Comparison of ENCODE assay signal across 1 cellular context in genomic region chr19:49642488-49643035, GRCh38.
TF ChIP-seq lines count a peak whose summit lies in the region.

No MANE protein-coding gene starts in this region.

TF ChIP-seq in HepG2, 621 proteins besides CTCF, POLR2A, EP300 and RAD21:
- TF ChIP-seq ZNF761 (CRISPR knock-in tag; conservative IDR thresholded peaks at IDR 0.05) (no peak), KDM5A (IDR thresholded peaks at IDR 0.05; ENCODE audit: borderline replicate concordance, low read length) (peak; percentile 47), ZBTB44 (CRISPR knock-in tag; IDR thresholded peaks at IDR 0.05) (no peak), GLI4 (CRISPR knock-in tag; IDR thresholded peaks at IDR 0.05; ENCODE audit: borderline replicate concordance) (0 out of 2 replicates have a peak, but pooled peaks have one; percentile 28), KDM5B (CRISPR knock-in tag; IDR thresholded peaks at IDR 0.05; ENCODE audit: borderline replicate concordance) (no peak), ZNF710 (CRISPR knock-in tag; IDR thresholded peaks at IDR 0.05; ENCODE audit: borderline replicate concordance) (0 out of 2 replicates have a peak, but pooled peaks have one; percentile 4), ZNF30 (CRISPR knock-in tag; IDR thresholded peaks at IDR 0.05) (0 out of 2 replicates have a peak, but pooled peaks have one; percentile 25), ZBTB40 (IDR thresholded peaks at IDR 0.05) (no peak), ZBTB40 (CRISPR knock-in tag; IDR thresholded peaks at IDR 0.05) (no peak), ZNF232 (CRISPR knock-in tag; IDR thresholded peaks at IDR 0.05; ENCODE audit: borderline replicate concordance) (0 out of 2 replicates have a peak, but pooled peaks have one; percentile 6), ZNF317 (CRISPR knock-in tag; IDR thresholded peaks at IDR 0.05) (no peak), MLXIP (CRISPR knock-in tag; IDR thresholded peaks at IDR 0.05; ENCODE audit: borderline replicate concordance) (0 out of 2 replicates have a peak, but pooled peaks have one; percentile 2), ISX (CRISPR knock-in tag; conservative IDR thresholded peaks at IDR 0.05) (0 out of 2 replicates have a peak, but pooled peaks have one; percentile 25), ZNF44 (CRISPR knock-in tag; IDR thresholded peaks at IDR 0.05) (0 out of 2 replicates have a peak, but pooled peaks have one; percentile 4), CHD4 (IDR thresholded peaks at IDR 0.05; ENCODE audit: borderline replicate concordance, low read length) (no peak), ZNF747 (CRISPR knock-in tag; IDR thresholded peaks at IDR 0.05; ENCODE audit: borderline replicate concordance) (0 out of 2 replicates have a peak, but pooled peaks have one; percentile 2), ZNF263 (CRISPR knock-in tag; IDR thresholded peaks at IDR 0.05) (0 out of 2 replicates have a peak, but pooled peaks have one; percentile 29)
